Comparison of ENCODE assay signal across 8 cellular contexts in the genomic region with DNA sequence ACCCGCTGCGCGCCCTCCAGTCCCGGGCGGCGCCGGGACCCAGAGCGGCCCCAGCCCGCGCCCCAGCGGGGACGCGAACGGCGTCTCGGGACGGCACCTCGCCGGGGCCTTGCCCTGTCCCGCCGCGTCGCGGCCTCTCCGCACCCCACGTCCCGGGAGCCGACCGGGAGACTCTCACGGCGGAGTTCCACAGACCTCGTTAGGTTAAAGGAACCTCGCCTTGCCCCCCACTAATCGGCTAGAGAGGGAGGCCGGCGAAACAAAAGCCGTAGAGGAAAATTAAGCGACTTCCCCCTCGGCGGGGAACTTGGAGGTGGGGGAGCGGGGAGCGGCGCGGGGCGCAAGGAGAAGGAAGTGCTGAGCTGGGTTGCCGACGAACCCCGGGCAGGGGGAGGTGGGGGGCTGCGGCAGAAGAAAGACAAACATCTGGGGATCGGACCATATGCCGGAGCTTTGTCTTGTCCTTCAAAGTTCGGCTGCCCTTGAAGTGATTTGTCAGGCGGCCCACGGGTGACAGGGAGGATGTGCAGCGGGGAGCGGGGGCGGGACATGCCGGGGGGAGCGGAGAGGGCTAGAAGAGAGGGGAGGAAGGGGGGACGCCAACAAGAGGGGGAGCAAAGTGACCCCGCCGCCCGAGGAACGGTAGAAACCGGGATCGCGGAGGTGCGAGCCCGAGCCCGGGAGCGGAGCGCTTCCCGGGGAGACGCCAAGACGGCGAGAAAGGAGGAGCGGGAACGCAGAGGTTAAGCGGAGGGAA.
A peak's percentile ranks its signal among the peaks of the same experiment; 100 is the strongest.
DNase-seq lines count a peak whose midpoint lies in the region; ATAC-seq lines count a peak whose summit lies in the region.

No MANE protein-coding gene starts in this region.

- no peak overlapping the region for H3K27ac Mint-ChIP-seq in activated CD4-positive, alpha-beta T cell treated with anti-CD3 and anti-CD28 coated beads for 36 hours
- no peak overlapping the region for H3K27ac Mint-ChIP-seq in T-helper 1 cell treated with Interleukin-12 subunit alpha and Interleukin-12 subunit beta and Interleukin-4 antibody, amounts not matched to agents 30 μg/mL and 1 μg/mL, for 36 hours
- H3K27ac Mint-ChIP-seq in naive thymus-derived CD8-positive, alpha-beta T cell, result no peak overlapping the region

- H3K9me3 Mint-ChIP-seq in activated CD4-positive, alpha-beta T cell treated with anti-CD3 and anti-CD28 coated beads for 36 hours (ENCODE audit: low read depth), result no peaks in the 10 kb centered on the region
- H3K9me3 Mint-ChIP-seq in T-helper 1 cell treated with Interleukin-12 subunit alpha and Interleukin-12 subunit beta and Interleukin-4 antibody, amounts not matched to agents 30 μg/mL and 1 μg/mL, for 36 hours, result no peaks in the 10 kb centered on the region
- H3K9me3 Mint-ChIP-seq in naive thymus-derived CD8-positive, alpha-beta T cell, result peaks cover 0 to 12% (median 3%) of the 10 kb centered on the region in 9 donors

- H3K4me3 Mint-ChIP-seq in activated CD4-positive, alpha-beta T cell treated with anti-CD3 and anti-CD28 coated beads for 36 hours, result peak overlapping the region; percentile 39
- H3K4me3 Mint-ChIP-seq in T-helper 1 cell treated with Interleukin-12 subunit alpha and Interleukin-12 subunit beta and Interleukin-4 antibody, amounts not matched to agents 30 μg/mL and 1 μg/mL, for 36 hours, result peak overlapping the region; percentile 63
- peak overlapping the region; percentile 68 to 84 (median 76) for H3K4me3 Mint-ChIP-seq in naive thymus-derived CD8-positive, alpha-beta T cell

- POLR2A ChIA-PET in activated CD4-positive, alpha-beta T cell treated with anti-CD3 and anti-CD28 coated beads for 36 hours (lab: Charles Lee), result interaction anchor here (0.7 kb wide), 2 partner anchors 131 to 1925 kb away, joined by 3 read pairs; no protein-coding TSS in a partner anchor
- POLR2A ChIA-PET in naive thymus-derived CD8-positive, alpha-beta T cell (lab: Charles Lee), result no interaction called here

- peak; percentile 36 for ATAC-seq in activated CD4-positive, alpha-beta T cell treated with anti-CD3 and anti-CD28 coated beads for 36 hours
- ATAC-seq in HG03025 (IDR thresholded peaks at IDR 0.05; ENCODE audit: low FRiP score, unreplicated experiment) (peak; percentile 39), esophagus mucosa (peak; percentile 42)
- ATAC-seq in naive thymus-derived CD8-positive, alpha-beta T cell, result peak in 1 of 2 donors; percentile 54

- no peaks in the 10 kb centered on the region for H3K36me3 Mint-ChIP-seq in activated CD4-positive, alpha-beta T cell treated with anti-CD3 and anti-CD28 coated beads for 36 hours (ENCODE audit: low read depth)
- H3K36me3 Mint-ChIP-seq in T-helper 1 cell treated with Interleukin-12 subunit alpha and Interleukin-12 subunit beta and Interleukin-4 antibody, amounts not matched to agents 30 μg/mL and 1 μg/mL, for 36 hours (ENCODE audit: low read depth), result no peaks in the 10 kb centered on the region
- peaks cover 0 to 11% (median 6%) of the 10 kb centered on the region in 3 donors for H3K36me3 Mint-ChIP-seq in naive thymus-derived CD8-positive, alpha-beta T cell

- CTCF ChIA-PET in activated CD4-positive, alpha-beta T cell treated with anti-CD3 and anti-CD28 coated beads for 36 hours (lab: Charles Lee), result no interaction called here

- peaks cover 49% of the 10 kb centered on the region for H3K27me3 Mint-ChIP-seq in activated CD4-positive, alpha-beta T cell treated with anti-CD3 and anti-CD28 coated beads for 36 hours
- peaks cover 56% of the 10 kb centered on the region for H3K27me3 Mint-ChIP-seq in T-helper 1 cell treated with Interleukin-12 subunit alpha and Interleukin-12 subunit beta and Interleukin-4 antibody, amounts not matched to agents 30 μg/mL and 1 μg/mL, for 36 hours (ENCODE audit: low read depth)
- H3K27me3 Mint-ChIP-seq in naive thymus-derived CD8-positive, alpha-beta T cell, result peaks cover 24 to 54% (median 40%) of the 10 kb centered on the region in 5 donors

- peaks cover 7% of the 10 kb centered on the region for H3K4me1 Mint-ChIP-seq in activated CD4-positive, alpha-beta T cell treated with anti-CD3 and anti-CD28 coated beads for 36 hours
- peaks cover 9% of the 10 kb centered on the region for H3K4me1 Mint-ChIP-seq in T-helper 1 cell treated with Interleukin-12 subunit alpha and Interleukin-12 subunit beta and Interleukin-4 antibody, amounts not matched to agents 30 μg/mL and 1 μg/mL, for 36 hours (ENCODE audit: low read depth)
- H3K4me1 Mint-ChIP-seq in naive thymus-derived CD8-positive, alpha-beta T cell, result peaks cover 12 to 22% (median 18%) of the 10 kb centered on the region in 4 donors

- intact Hi-C loops in activated CD4-positive, alpha-beta T cell treated with anti-CD3 and anti-CD28 coated beads for 36 hours (cut with DNase I, micrococcal nuclease), result loop anchor here in 1 of 2 experiments (5.0 kb wide), 1 partner anchor 1028 kb away; no protein-coding TSS in a partner anchor

- peak; percentile 41 for DNase-seq in activated CD4-positive, alpha-beta T cell treated with anti-CD3 and anti-CD28 coated beads for 36 hours
- no peak for DNase-seq in activated CD4-positive, alpha-beta T cell treated with anti-CD3 and anti-CD28 coated beads, Interleukin-2, amount 50 U/mL, for 1 hour
- DNase-seq in naive thymus-derived CD8-positive, alpha-beta T cell, result peak in 4 of 10 donors; percentile 6 to 17 (median 8)
- DNase-seq in amygdala (lab: John Stamatoyannopoulos, UW), result no peak
- DNase-seq in NCI-H226, result no peak
